In the genomic region with DNA sequence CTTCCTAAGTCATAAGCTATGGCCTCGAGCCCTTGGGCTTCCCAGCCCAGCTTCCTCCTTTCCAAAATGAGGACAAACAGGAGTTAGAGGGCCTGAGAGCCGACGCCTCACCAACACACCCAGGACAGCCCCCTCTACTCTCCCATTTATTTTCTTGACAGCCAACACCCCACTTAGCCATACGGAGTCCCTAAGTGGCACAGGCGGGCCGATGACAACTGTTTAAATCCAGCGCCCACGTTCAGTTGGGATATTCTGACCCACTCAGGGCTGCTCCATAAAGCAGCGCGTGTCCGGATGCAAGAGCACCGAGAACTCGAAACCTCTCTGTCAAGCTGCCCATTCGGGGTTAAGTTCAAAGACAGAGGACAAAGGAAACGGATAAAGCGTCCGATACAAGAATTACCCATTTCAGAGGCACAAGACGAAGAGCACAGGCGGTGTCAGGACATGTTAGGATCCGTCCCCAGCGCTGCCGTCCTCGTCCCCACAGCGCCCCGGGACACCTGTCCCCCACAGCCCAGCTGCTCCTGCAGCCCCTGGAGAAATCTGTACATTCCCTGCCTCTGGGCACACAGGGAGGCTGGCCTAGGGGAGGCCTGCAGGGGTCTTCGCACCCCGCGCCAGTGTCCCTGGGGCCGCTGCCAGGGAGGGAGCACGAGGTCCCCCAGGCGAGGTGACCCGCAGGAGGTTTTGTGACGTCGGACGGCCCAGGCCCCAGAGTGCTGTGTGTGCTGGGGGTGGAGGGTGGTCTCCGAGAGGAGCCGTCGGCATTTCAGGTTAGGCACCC, we compare ENCODE assay signal across 8 cellular contexts. TPM values are rescaled to one million over a fixed set of nuclear protein-coding genes. Genes with fewer than 3 reads are reported as not detected.
A peak's percentile ranks its signal among the peaks of the same experiment; 100 is the strongest.
DNase-seq lines count a peak whose midpoint lies in the region; ATAC-seq and TF ChIP-seq lines count a peak whose summit lies in the region.

No MANE protein-coding gene starts in this region.

- peak in 1 of 10 experiments; percentile 12 for DNase-seq in CD4-positive, alpha-beta T cell
- DNase-seq in MG63 (peak; percentile 22), astrocyte of the cerebellum (ENCODE audit: low read depth) (peak; percentile 9), iris pigment epithelial cell (ENCODE audit: low read depth) (peak; percentile 57), NCI-H187 treated with DMSO at 0.1 percent for 48 hours (lab: John Stamatoyannopoulos, UW) (no peak)
- DNase-seq in stimulated activated naive CD8-positive, alpha-beta T cell treated with anti-CD3 and anti-CD28 coated beads, Interleukin-15, Interleukin-2, amounts not matched to agents 100 U/mL and 50 U/mL, for 24 hours = peak; percentile 16
- no peak for DNase-seq in effector CD4-positive, alpha-beta T cell

- H3K4me3 Mint-ChIP-seq in CD4-positive, alpha-beta T cell = peak overlapping the region; percentile 99

- peak overlapping the region; percentile 29 for H3K27ac ChIP-seq in CD4-positive, alpha-beta T cell (ENCODE audit: low read depth, low read length)

- H3K36me3 Mint-ChIP-seq in CD4-positive, alpha-beta T cell (ENCODE audit: low read depth) = peaks cover 11% of the 10 kb centered on the region

- peak overlapping the region; percentile 88 for H3K27ac Mint-ChIP-seq in CD4-positive, alpha-beta T cell

- H3K9me3 Mint-ChIP-seq in CD4-positive, alpha-beta T cell = no peaks in the 10 kb centered on the region

- H3K9me3 ChIP-seq in CD4-positive, alpha-beta T cell (ENCODE audit: control insufficient read depth, low read length) = no peaks in the 10 kb centered on the region
- H3K9me3 ChIP-seq in MG63 = no peaks in the 10 kb centered on the region

- ATAC-seq in CD4-positive, alpha-beta T cell (ENCODE audit: poor library complexity) = no peak
- peak; percentile 14 for ATAC-seq in GM21447 (IDR thresholded peaks at IDR 0.05; ENCODE audit: unreplicated experiment)
- no peak for ATAC-seq in stimulated activated naive CD8-positive, alpha-beta T cell treated with anti-CD3 and anti-CD28 coated beads, Interleukin-15, Interleukin-2, amounts not matched to agents 100 U/mL and 50 U/mL, for 24 hours

- no peaks in the 10 kb centered on the region for H3K36me3 ChIP-seq in MG63

- no peak for TF ChIP-seq CTCF in CD4-positive, alpha-beta T cell (IDR thresholded peaks at IDR 0.05)
- TF ChIP-seq CTCF in astrocyte of the cerebellum (IDR thresholded peaks at IDR 0.05; ENCODE audit: low read depth, low read length, missing control alignments) = no peak

- in situ Hi-C loops in astrocyte of the cerebellum (cut with HindIII; ENCODE audit: low sequenced_read_pairs) = no loop called here

- no peaks in the 10 kb centered on the region for H3K27me3 ChIP-seq in CD4-positive, alpha-beta T cell (ENCODE audit: control insufficient read depth, insufficient read depth, low read length)
- no peaks in the 10 kb centered on the region for H3K27me3 ChIP-seq in MG63

- peaks cover 23% of the 10 kb centered on the region for H3K4me1 Mint-ChIP-seq in CD4-positive, alpha-beta T cell (ENCODE audit: low read depth)

- CTCF ChIA-PET in CD4-positive, alpha-beta T cell (lab: Charles Lee) = interaction anchor here (1.2 kb wide), 1 partner anchor 13 kb away, joined by 3 read pairs; no protein-coding TSS in a partner anchor

- H3K4me3 ChIP-seq in MG63 (peak overlapping the region; percentile 57), astrocyte of the cerebellum (ENCODE audit: low read depth, low read length) (peak overlapping the region; percentile 57)

- POLR2A ChIA-PET in CD4-positive, alpha-beta T cell (lab: Charles Lee) = interaction anchor here (1.6 to 1.9 kb wide), 2 partner anchors 12 to 32 kb away, joined by 4 to 18 read pairs; no protein-coding TSS in a partner anchor

- intact Hi-C loops in CD4-positive, alpha-beta T cell (cut with DNase I, micrococcal nuclease) = no loop called here

- no peaks in the 10 kb centered on the region for H3K27me3 Mint-ChIP-seq in CD4-positive, alpha-beta T cell

RNA-seq across cellular contexts. Expression of a gene that starts 1.2 kb away (rescaled TPM):
- 10 to 100 TPM; 31.6 to 35.4 TPM for total RNA-seq in CD4-positive, alpha-beta T cell
- total RNA-seq in MG63 (2014; rRNA removed; shearing (Covaris generic); ENCODE audit: low replicate concordance) = 23.2 and 28.1 TPM in 2 replicates

Comparison
In these comparisons a context has a peak if more than half of its experiments do, and no peak if none do; other contexts are left out.
1. DNase-seq: peak in MG63 (single experiment), astrocyte of the cerebellum (single experiment), iris pigment epithelial cell (single experiment) and stimulated activated naive CD8-positive, alpha-beta T cell treated with anti-CD3 and anti-CD28 coated beads, Interleukin-15, Interleukin-2, amounts not matched to agents 100 U/mL and 50 U/mL, for 24 hours (single experiment); none in NCI-H187 treated with DMSO at 0.1 percent for 48 hours (single experiment) and effector CD4-positive, alpha-beta T cell (single experiment).